14 cellular contexts compared by ENCODE assay signal in genomic region chr12:102216086-102216691, GRCh38. TPM values are rescaled to one million over a fixed set of nuclear protein-coding genes. Genes with fewer than 3 reads are reported as not detected.
A peak's percentile ranks its signal among the peaks of the same experiment; 100 is the strongest.
DNase-seq lines count a peak whose midpoint lies in the region; ATAC-seq lines count a peak whose summit lies in the region.
"Had no signal": no experiment of that assay in that cellular context is flagged by ENCODE, and none has a peak within 500 bp of the region (broad histone marks: within the 10 kb centered on the region; RNA-seq: fewer than 3 reads in every experiment).

No MANE protein-coding gene starts in this region.

- intact Hi-C loops in posterior vena cava (cut with DNase I): no loop called here

- ATAC-seq in GM18861 (IDR thresholded peaks at IDR 0.05; ENCODE audit: unreplicated experiment) (no peak), HG03439 (IDR thresholded peaks at IDR 0.05; ENCODE audit: unreplicated experiment) (no peak)
- ATAC-seq: naive thymus-derived CD8-positive, alpha-beta T cell; sciatic nerve had no signal

- DNase-seq in EL (peak; percentile 67), OCI-M1 (lab: John Stamatoyannopoulos, UW) (peak; percentile 60), dermis blood vessel endothelial cell (peak; percentile 49), non-pigmented ciliary epithelial cell (ENCODE audit: low read depth) (peak; percentile 23), glomerular visceral epithelial cell (ENCODE audit: extremely low spot score) (no peak), posterior vena cava (ENCODE audit: low spot score) (no peak)
- DNase-seq: activated CD4-positive, CD25-positive, alpha-beta regulatory T cell treated with anti-CD3 and anti-CD28 coated beads, Interleukin-2, amount 50 U/mL, for 72 hours; activated naive CD8-positive, alpha-beta T cell treated with anti-CD3 and anti-CD28 coated beads, Interleukin-2, amount 10 ng/mL, durations not matched to agents 7 days and 5 days; CD4-positive, alpha-beta memory T cell; naive thymus-derived CD8-positive, alpha-beta T cell had no signal

RNA-seq across cellular contexts. Expression of gene PMCH, which starts 18.6 kb away (rescaled TPM):
- total RNA-seq in dermis blood vessel endothelial cell (0.23 TPM in 1 of 2 replicates, not detected in the other), posterior vena cava (not detected)
- total RNA-seq: activated naive CD8-positive, alpha-beta T cell treated with anti-CD3 and anti-CD28 coated beads, Interleukin-2, amount 10 ng/mL, durations not matched to agents 7 days and 5 days; CD4-positive, alpha-beta memory T cell; glomerular endothelial cell; naive thymus-derived CD8-positive, alpha-beta T cell; sciatic nerve had no signal

Comparison
In these comparisons a context has a peak if more than half of its experiments do, and no peak if none do; other contexts are left out.
1. DNase-seq: peak in EL (single experiment), OCI-M1 (single experiment), dermis blood vessel endothelial cell (single experiment) and non-pigmented ciliary epithelial cell (single experiment); none in glomerular visceral epithelial cell (single experiment) and posterior vena cava (single experiment).